23 cellular contexts compared by ENCODE assay signal in the genomic region with DNA sequence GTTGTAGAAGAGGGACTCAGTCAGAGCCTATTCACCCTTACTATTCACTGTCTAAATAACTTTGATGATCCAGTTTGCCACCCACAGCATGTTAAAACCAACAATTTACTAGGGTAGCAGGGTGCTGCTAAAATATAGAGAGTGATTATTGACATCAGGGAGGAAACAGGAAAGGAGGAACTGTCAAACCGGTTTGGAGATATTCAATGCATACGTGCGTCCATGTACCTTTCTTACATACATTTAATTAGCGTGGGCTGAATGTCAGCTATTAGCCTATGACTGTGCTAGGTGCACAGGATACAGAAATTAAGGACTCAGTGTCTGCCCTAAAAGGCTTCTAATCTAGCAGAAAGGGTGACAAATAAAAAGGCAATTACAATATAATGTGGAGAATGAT. TPM values are rescaled to one million over a fixed set of nuclear protein-coding genes. Genes with fewer than 3 reads are reported as not detected.
"Had no signal": no experiment of that assay in that cellular context is flagged by ENCODE, and none has a peak within 500 bp of the region (broad histone marks: within the 10 kb centered on the region; RNA-seq: fewer than 3 reads in every experiment).

No MANE protein-coding gene starts in this region.

- H2AFZ ChIP-seq: neural progenitor cell had no signal

- H3K4me2 ChIP-seq: neural progenitor cell had no signal

- H3K4me3 ChIP-seq: neural progenitor cell, pancreas, sigmoid colon, spleen, stomach, thoracic aorta had no signal

- H3K27me3 ChIP-seq: neural progenitor cell had no signal

- H3K27ac ChIP-seq: neural progenitor cell, pancreas, sigmoid colon, spleen, stomach, thoracic aorta had no signal

- H3K9me3 ChIP-seq: pancreas, sigmoid colon, spleen, stomach, thoracic aorta had no signal

- DNase-seq: activated CD4-positive, alpha-beta memory T cell treated with anti-CD3 and anti-CD28 coated beads for 36 hours; activated CD4-positive, alpha-beta T cell treated with anti-CD3 and anti-CD28 coated beads for 1 hour; activated CD8-positive, alpha-beta memory T cell treated with anti-CD3 and anti-CD28 coated beads, Interleukin-2, amount 10 ng/mL, durations not matched to agents 7 days and 5 days; activated naive CD4-positive, alpha-beta T cell treated with anti-CD3 and anti-CD28 coated beads for 36 hours; activated naive CD8-positive, alpha-beta T cell treated with anti-CD3 and anti-CD28 coated beads, Interleukin-2, amount 50 U/mL, for 24 hours; activated T-cell treated with anti-CD3 and anti-CD28 coated beads, Interleukin-2, amount 50 U/mL, for 1 hour; aorta; cerebellar nuclear complex; erythroblast; hippocampal formation; kidney; left ventricle myocardium superior; mesenchymal stem cell; pancreas; sigmoid colon; spleen; stimulated activated CD4-positive, alpha-beta T cell treated with anti-CD3 and anti-CD28 coated beads, Interleukin-1b, Interleukin-23, amount 100 ng/mL, for 48 hours; stomach; T-helper 1 cell; T1000 had no signal

- H3K9ac ChIP-seq: neural progenitor cell had no signal

- ATAC-seq: activated CD8-positive, alpha-beta memory T cell treated with anti-CD3 and anti-CD28 coated beads, Interleukin-2, amount 10 ng/mL, durations not matched to agents 7 days and 5 days; activated naive CD8-positive, alpha-beta T cell treated with anti-CD3 and anti-CD28 coated beads, Interleukin-2, amount 50 U/mL, for 24 hours; left ventricle myocardium superior; pancreas had no signal

- H3K36me3 ChIP-seq: neural progenitor cell, pancreas, sigmoid colon, spleen, stomach, thoracic aorta had no signal

RNA-seq across cellular contexts. Expression of gene IL20RA, which starts 57.2 kb away (rescaled TPM):
- total RNA-seq: activated CD4-positive, alpha-beta memory T cell treated with anti-CD3 and anti-CD28 coated beads for 36 hours; activated CD8-positive, alpha-beta memory T cell treated with anti-CD3 and anti-CD28 coated beads, Interleukin-2, amount 10 ng/mL, durations not matched to agents 7 days and 5 days; activated naive CD4-positive, alpha-beta T cell treated with anti-CD3 and anti-CD28 coated beads for 36 hours; activated T-helper 2 cell treated with anti-CD3 and anti-CD28 coated beads, Interferon-gamma antibody, Interleukin-2, Interleukin-4, amounts not matched to agents 10 μg/mL and 5 μg/mL and 100 μg/mL, durations not matched to agents 14 hours and 24 hours and 36 hours; spleen had no signal
- polyA plus RNA-seq: aorta had no signal
